ENCODE assay signal across 8 cellular contexts in the genomic region with DNA sequence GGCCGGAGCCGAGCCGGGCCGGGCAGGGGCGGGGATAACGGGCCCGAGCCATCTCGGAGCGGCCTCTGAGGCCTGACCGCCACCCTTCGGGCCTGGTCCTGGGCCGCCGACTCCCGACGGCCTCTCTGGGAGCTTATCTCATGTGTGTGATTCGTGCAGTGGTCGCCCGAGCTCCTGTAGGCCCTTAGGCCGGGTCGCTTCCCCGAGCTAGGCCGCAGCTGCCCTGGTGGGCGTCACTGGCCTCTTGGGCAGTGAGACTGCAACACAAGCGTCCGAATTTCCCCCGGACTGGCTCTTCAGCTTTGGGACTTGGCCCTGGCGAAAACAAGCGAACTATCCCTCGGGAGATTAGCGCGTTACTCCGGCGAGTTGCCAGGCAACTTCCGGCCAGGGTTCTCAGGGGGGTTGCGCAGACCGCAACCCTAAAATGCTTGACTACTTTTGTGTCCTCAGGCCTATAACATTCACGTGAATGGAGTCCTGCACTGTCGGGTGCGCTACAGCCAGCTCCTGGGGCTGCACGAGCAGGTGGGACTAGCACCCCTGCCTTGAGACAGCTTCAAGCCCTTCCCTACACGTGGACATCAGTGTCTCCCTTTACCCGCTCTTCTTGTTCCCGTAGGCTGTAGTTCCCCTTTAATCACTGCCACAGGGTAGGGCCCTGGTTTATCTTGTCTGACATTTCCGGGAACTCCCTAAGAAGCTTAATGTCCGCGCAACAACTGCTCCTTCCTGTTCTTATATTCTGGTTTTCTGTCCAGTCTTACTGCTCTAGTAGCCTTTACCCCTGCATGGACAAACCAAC. TPM values are rescaled to one million over a fixed set of nuclear protein-coding genes. Genes with fewer than 3 reads are reported as not detected.
A peak's percentile ranks its signal among the peaks of the same experiment; 100 is the strongest.
DNase-seq lines count a peak whose midpoint lies in the region; ATAC-seq lines count a peak whose summit lies in the region.

No MANE protein-coding gene starts in this region.

- no peaks in the 10 kb centered on the region for H3K9me3 ChIP-seq in SK-N-MC (ENCODE audit: low read depth, low read length)

- H3K36me3 Mint-ChIP-seq in stimulated activated memory B cell treated with anti-CD40 and anti-IgM and Interleukin-4, amounts not matched to agents 10 μg/mL and 1 μg/mL and 100 μg/mL, for 72 hours, result peaks cover 65% of the 10 kb centered on the region

- no peaks in the 10 kb centered on the region for H3K27me3 Mint-ChIP-seq in stimulated activated memory B cell treated with anti-CD40 and anti-IgM and Interleukin-4, amounts not matched to agents 10 μg/mL and 1 μg/mL and 100 μg/mL, for 72 hours

- peak; percentile 4 for DNase-seq in COR-L47 (lab: John Stamatoyannopoulos, UW)
- no peak for DNase-seq in SK-N-MC (ENCODE audit: low read depth, low spot score)
- peak in 1 of 61 donors; percentile 73 for DNase-seq in caudate nucleus (lab: John Stamatoyannopoulos, UW)
- DNase-seq in left colon, result peak; percentile 46 to 53
- no peak for DNase-seq in SK-N-DZ (ENCODE audit: low spot score)

- peaks cover 68% of the 10 kb centered on the region for H3K36me3 ChIP-seq in SK-N-MC (ENCODE audit: insufficient read depth, low read length)

- peaks cover 34% of the 10 kb centered on the region for H3K4me1 Mint-ChIP-seq in stimulated activated memory B cell treated with anti-CD40 and anti-IgM and Interleukin-4, amounts not matched to agents 10 μg/mL and 1 μg/mL and 100 μg/mL, for 72 hours

- H3K4me3 ChIP-seq in SK-N-MC, result peak overlapping the region; percentile 94

- H3K9me3 Mint-ChIP-seq in stimulated activated memory B cell treated with anti-CD40 and anti-IgM and Interleukin-4, amounts not matched to agents 10 μg/mL and 1 μg/mL and 100 μg/mL, for 72 hours, result no peaks in the 10 kb centered on the region

- H3K4me3 Mint-ChIP-seq in stimulated activated memory B cell treated with anti-CD40 and anti-IgM and Interleukin-4, amounts not matched to agents 10 μg/mL and 1 μg/mL and 100 μg/mL, for 72 hours, result peak overlapping the region; percentile 87

- peak overlapping the region; percentile 77 for H3K27ac ChIP-seq in SK-N-MC
- H3K27ac ChIP-seq in caudate nucleus (ENCODE audit: low read depth, low read length), result peak overlapping the region; percentile 82

- ATAC-seq in GM19395 (IDR thresholded peaks at IDR 0.05; ENCODE audit: unreplicated experiment), result peak; percentile 35
- peak; percentile 28 for ATAC-seq in HG03460 (IDR thresholded peaks at IDR 0.05; ENCODE audit: unreplicated experiment)
- ATAC-seq in left colon, result peak; percentile 60
- ATAC-seq in stimulated activated memory B cell treated with anti-CD40 and anti-IgM and Interleukin-4, amounts not matched to agents 10 μg/mL and 1 μg/mL and 100 μg/mL, for 72 hours, result peak; percentile 62

- intact Hi-C loops in left colon (cut with DNase I, micrococcal nuclease), result no loop called here

- H3K27ac Mint-ChIP-seq in stimulated activated memory B cell treated with anti-CD40 and anti-IgM and Interleukin-4, amounts not matched to agents 10 μg/mL and 1 μg/mL and 100 μg/mL, for 72 hours, result peak overlapping the region; percentile 78

- H3K9ac ChIP-seq in SK-N-MC (ENCODE audit: insufficient read length), result peak overlapping the region; percentile 98

RNA-seq across cellular contexts. Expression of gene SNX17, which starts 0.6 kb away (rescaled TPM):
- 10 to 100 TPM; 85.2 to 85.5 TPM for total RNA-seq in left colon
- 52.2 and 64.9 TPM in 2 replicates for polyA plus RNA-seq in SK-N-DZ (2014; cell fraction: cytosol; rRNA removed)
- polyA plus RNA-seq in SK-N-DZ (2014; cell fraction: nucleus; rRNA removed), result 44.1 and 49.8 TPM in 2 replicates

RNA-seq across cellular contexts. Expression of gene EIF2B4, which starts 0.9 kb away (rescaled TPM):
- total RNA-seq in left colon, result 10 to 100 TPM; 33.2 to 36.6 TPM
- 19.3 and 21.2 TPM in 2 replicates for polyA plus RNA-seq in SK-N-DZ (2014; cell fraction: cytosol; rRNA removed)
- 50.3 and 59.7 TPM in 2 replicates for polyA plus RNA-seq in SK-N-DZ (2014; cell fraction: nucleus; rRNA removed)

RNA-seq across cellular contexts. Expression of gene ZNF513, which starts 9.5 kb away (rescaled TPM):
- total RNA-seq in left colon, result 10 to 100 TPM; 24.9 to 27.4 TPM
- 2.5 and 10.9 TPM in 2 replicates for polyA plus RNA-seq in SK-N-DZ (2014; cell fraction: cytosol; rRNA removed)
- 11.3 and 12.7 TPM in 2 replicates for polyA plus RNA-seq in SK-N-DZ (2014; cell fraction: nucleus; rRNA removed)

RNA-seq across cellular contexts. Expression of gene GTF3C2, which starts 14.5 kb away (rescaled TPM):
- total RNA-seq in left colon, result 10 to 100 TPM; 50.6 to 62.5 TPM
- 53.5 and 61.1 TPM in 2 replicates for polyA plus RNA-seq in SK-N-DZ (2014; cell fraction: cytosol; rRNA removed)
- 73.2 and 101 TPM in 2 replicates for polyA plus RNA-seq in SK-N-DZ (2014; cell fraction: nucleus; rRNA removed)

RNA-seq across cellular contexts. Expression of gene PPM1G, which starts 38.4 kb away (rescaled TPM):
- 10 to 100 TPM; 50.9 to 73.4 TPM for total RNA-seq in left colon
- 124 and 127 TPM in 2 replicates for polyA plus RNA-seq in SK-N-DZ (2014; cell fraction: cytosol; rRNA removed)
- 55.6 and 71.4 TPM in 2 replicates for polyA plus RNA-seq in SK-N-DZ (2014; cell fraction: nucleus; rRNA removed)

Comparison
In these comparisons a context has a peak if more than half of its experiments do, and no peak if none do; other contexts are left out.
1. DNase-seq: peak in COR-L47 (single experiment) and left colon (2 of 2); none in SK-N-MC (single experiment) and SK-N-DZ (single experiment).
2. Peak in every context shown above with its lines, with median percentiles within 50 percentile points of each other: ATAC-seq.